8 cellular contexts compared by ENCODE assay signal in the genomic region with DNA sequence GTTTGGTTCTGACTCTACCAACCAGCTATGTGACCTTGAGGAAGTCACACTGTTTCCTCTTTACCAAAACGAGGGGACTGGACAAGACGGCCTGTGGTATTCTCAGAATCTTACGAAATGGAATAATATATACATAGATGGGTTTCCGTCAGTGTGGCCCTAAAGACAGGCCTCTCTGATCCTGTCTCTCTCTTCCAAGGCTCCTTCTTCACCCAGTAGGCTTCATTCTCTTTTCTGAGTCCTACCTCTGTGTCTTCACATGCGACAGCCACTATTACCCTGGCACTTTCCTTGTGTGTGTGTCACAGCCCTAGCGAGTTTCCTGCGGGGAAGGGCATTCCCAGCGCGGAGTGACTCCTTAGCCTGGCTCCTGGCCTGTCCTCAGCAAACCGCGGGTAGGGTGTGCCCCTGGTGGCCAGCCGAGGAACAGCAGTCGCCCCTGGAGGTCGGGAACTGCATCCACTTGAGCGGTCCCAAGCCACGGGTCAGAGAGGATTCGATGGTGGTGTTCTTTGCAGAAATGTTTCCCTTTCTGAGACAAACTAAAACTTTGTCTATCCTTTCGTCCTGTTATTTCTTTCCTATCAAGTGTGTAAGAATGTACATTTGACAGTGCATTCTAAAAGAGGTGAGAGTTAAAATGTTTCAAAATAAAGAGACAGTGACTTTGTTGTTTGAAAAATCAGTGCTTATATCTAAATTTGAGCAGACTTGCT.
A peak's percentile ranks its signal among the peaks of the same experiment; 100 is the strongest.
DNase-seq lines count a peak whose midpoint lies in the region; ATAC-seq and TF ChIP-seq lines count a peak whose summit lies in the region.

No MANE protein-coding gene starts in this region.

- H3K4me1 ChIP-seq in Panc1 (ENCODE audit: control insufficient read depth, insufficient read depth, low read length) (peaks cover 61% of the 10 kb centered on the region), testis (peaks cover 21% of the 10 kb centered on the region)

- TF ChIP-seq CTCF in GM12864 (IDR thresholded peaks at IDR 0.05; ENCODE audit: low read depth, low read length, missing control alignments) (peak; percentile 99), Panc1 (IDR thresholded peaks at IDR 0.05) (peak; percentile 99), testis (IDR thresholded peaks at IDR 0.05) (peak; percentile 94 to 97 (median 96))

- POLR2A ChIA-PET in Panc1 (lab: Charles Lee): no interaction called here

- TF ChIP-seq POLR2A in testis (IDR thresholded peaks at IDR 0.05): no peak

- H3K27me3 ChIP-seq in Panc1 (ENCODE audit: control insufficient read depth, insufficient read depth, low read length): no peaks in the 10 kb centered on the region
- no peaks in the 10 kb centered on the region for H3K27me3 ChIP-seq in testis

- ATAC-seq in HG02763 (IDR thresholded peaks at IDR 0.05; ENCODE audit: unreplicated experiment) (peak; percentile 79), Panc1 (peak; percentile 93), GM21390 (IDR thresholded peaks at IDR 0.05; ENCODE audit: unreplicated experiment) (no peak)

- intact Hi-C loops in Panc1 (cut with micrococcal nuclease; ENCODE audit: unreplicated experiment): loop anchor here (10.0 kb wide), 1 partner anchor 57 kb away; no protein-coding TSS in a partner anchor
- intact Hi-C loops in testis (cut with DNase I; ENCODE audit: low total_unique reads): no loop called here

- H3K4me3 ChIP-seq in GM12864 (ENCODE audit: low read depth, low read length) (no peak overlapping the region), Panc1 (ENCODE audit: low read depth in 2 of 2, low read length in 2 of 2) (no peak overlapping the region), testis (no peak overlapping the region)

- H3K27ac ChIP-seq in Panc1 (ENCODE audit: low read length) (peak overlapping the region; percentile 77), testis (peak overlapping the region; percentile 5 to 36)

- 27 to 28% methylated on average over 12 to 18 of the region's 18 CpGs for WGBS in testis, 2 donors

- in situ Hi-C loops in Panc1 (cut with HindIII; ENCODE audit: low pct_unique_long_range_greater_than_20kb, low sequenced_read_pairs): no loop called here

- no peaks in the 10 kb centered on the region for H3K36me3 ChIP-seq in Panc1 (ENCODE audit: control insufficient read depth, insufficient read depth, low read length)
- no peaks in the 10 kb centered on the region for H3K36me3 ChIP-seq in testis (ENCODE audit: low read depth, missing control alignments)

- BruUV-seq in Panc1 (replicated peaks; lab: Mats Ljungman, UMichigan): no TSS peak

- DNase-seq in GM12864 (ENCODE audit: low read depth) (peak; percentile 19), Panc1 (ENCODE audit: low read depth, low spot score) (peak; percentile 48), globus pallidus (ENCODE audit: low spot score) (peak; percentile 79), occipital lobe (lab: John Stamatoyannopoulos, UW) (peak; percentile 66), testis (peak; percentile 89)
- peak; percentile 8 for DNase-seq in activated effector memory CD4-positive, alpha-beta T cell treated with Interleukin-2 at 50 U/mL for 16 hours

- H3K9me3 ChIP-seq in Panc1 (ENCODE audit: control insufficient read depth, insufficient read depth, low read depth, low read length) (no peaks in the 10 kb centered on the region), testis (no peaks in the 10 kb centered on the region)

- CTCF ChIA-PET in Panc1 (lab: Charles Lee): interaction anchor here (0.7 kb wide), 1 partner anchor 587 kb away, joined by 3 read pairs; no protein-coding TSS in a partner anchor

Comparison
In these comparisons a context has a peak if more than half of its experiments do, and no peak if none do; other contexts are left out.
1. DNase-seq: peak in every context shown above with its lines; median percentile 89 in testis; 79 in globus pallidus; 66 in occipital lobe; 48 in Panc1; 19 in GM12864; 8 in activated effector memory CD4-positive, alpha-beta T cell treated with Interleukin-2 at 50 U/mL for 16 hours.